8 cellular contexts compared by ENCODE assay signal in the genomic region with DNA sequence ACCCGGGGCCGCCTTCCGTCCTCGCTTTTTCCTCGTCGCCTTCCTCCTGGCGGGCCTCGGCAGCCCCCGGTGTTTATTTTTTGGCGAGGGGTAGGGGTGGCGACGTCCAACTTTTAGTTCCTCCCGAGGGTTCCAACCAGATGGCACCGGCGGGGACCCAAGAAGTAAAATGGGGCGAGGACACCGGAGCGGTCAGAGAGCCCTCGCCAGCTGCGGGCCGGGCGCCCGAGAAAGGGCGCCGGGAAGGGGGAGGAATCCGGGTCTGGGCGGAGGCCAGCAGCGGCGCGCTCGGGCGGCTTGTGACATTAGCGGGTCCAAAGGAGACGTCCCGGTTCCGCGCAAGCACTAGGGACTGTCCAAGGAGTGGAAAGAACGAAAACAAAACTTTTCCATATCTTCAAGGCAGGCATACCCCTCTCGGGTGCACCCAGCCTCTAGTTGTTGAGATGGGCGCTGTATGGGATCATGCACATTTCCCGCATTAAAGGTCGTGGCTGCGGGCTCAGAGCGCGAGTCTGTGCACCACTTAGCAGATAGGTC. TPM values are rescaled to one million over a fixed set of nuclear protein-coding genes. Genes with fewer than 3 reads are reported as not detected.
DNase-seq lines count a peak whose midpoint lies in the region; ATAC-seq, FAIRE-seq and TF ChIP-seq lines count a peak whose summit lies in the region.

No MANE protein-coding gene starts in this region.

- H3K4me1 ChIP-seq in kidney (ENCODE audit: control insufficient read depth in 1 of 2, insufficient read depth in 1 of 2, low read depth in 1 of 2, low read length in 2 of 2) (peaks cover 7 to 9% of the 10 kb centered on the region in 2 donors), small intestine (ENCODE audit: control insufficient read depth in 2 of 2, insufficient read depth in 1 of 2, low read depth in 1 of 2, low read length in 1 of 2) (peaks cover 6 to 12% of the 10 kb centered on the region in 2 donors)

- ATAC-seq in GM18868 (IDR thresholded peaks at IDR 0.05; ENCODE audit: unreplicated experiment), result peak; percentile 20
- peak; percentile 29 for ATAC-seq in HG03135 (IDR thresholded peaks at IDR 0.05; ENCODE audit: unreplicated experiment)
- no peak for ATAC-seq in GM21390 (IDR thresholded peaks at IDR 0.05; ENCODE audit: unreplicated experiment)

- H3K9me3 ChIP-seq in kidney (ENCODE audit: control insufficient read depth in 1 of 2, low read length in 2 of 2), result no peaks in the 10 kb centered on the region
- H3K9me3 ChIP-seq in small intestine (ENCODE audit: control insufficient read depth, low read depth), result no peaks in the 10 kb centered on the region

- H3K9ac ChIP-seq in kidney (ENCODE audit: low read length in 2 of 2), result peak overlapping the region; percentile 52 to 73

- 1% methylated on average over 45 of the region's 45 CpGs for WGBS in small intestine, 3 donors

- DNase-seq in AG08395 (ENCODE audit: low spot score), result peak; percentile 50
- peak; percentile 2 for DNase-seq in T-helper 9 cell
- DNase-seq in kidney, result peak; percentile 90
- peak; percentile 71 for DNase-seq in small intestine

- H3K4me3 ChIP-seq in kidney (ENCODE audit: low read length in 2 of 2) (peak overlapping the region; percentile 70 to 72), small intestine (ENCODE audit: low read depth in 1 of 2, low read length in 2 of 2) (peak overlapping the region; percentile 80 to 88)

- peak overlapping the region; percentile 72 for H3K27ac ChIP-seq in cingulate gyrus (ENCODE audit: low read depth, low read length)
- H3K27ac ChIP-seq in kidney (ENCODE audit: low read depth in 2 of 2, low read length in 2 of 2), result peak overlapping the region; percentile 87
- peak overlapping the region; percentile 96 to 98 for H3K27ac ChIP-seq in small intestine (ENCODE audit: low read depth in 1 of 2, low read length in 1 of 2)

- TF ChIP-seq CTCF in kidney (IDR thresholded peaks at IDR 0.05; ENCODE audit: borderline replicate concordance, extremely low read depth, insufficient read depth), result no peak

- H3K36me3 ChIP-seq in kidney (ENCODE audit: control insufficient read depth in 1 of 2, insufficient read depth in 2 of 2, low read length in 2 of 2), result no peaks in the 10 kb centered on the region
- H3K36me3 ChIP-seq in small intestine (ENCODE audit: control insufficient read depth in 2 of 2, insufficient read depth in 2 of 2, low read length in 2 of 2), result no peaks in the 10 kb centered on the region

- intact Hi-C loops in kidney (cut with DNase I), result no loop called here

- no peaks in the 10 kb centered on the region for H3K27me3 ChIP-seq in small intestine (ENCODE audit: control insufficient read depth in 2 of 2, insufficient read depth in 2 of 2, low read length in 2 of 2)

- FAIRE-seq in kidney (lab: Jason Lieb, UNC), result no peak
- no peak for FAIRE-seq in small intestine (lab: Jason Lieb, UNC)

RNA-seq across cellular contexts. Expression of a gene that starts 0.7 kb away (rescaled TPM):
- total RNA-seq in kidney, result 16.9 TPM
- polyA plus RNA-seq in kidney (ENCODE audit: insufficient read depth, low read depth, low replicate concordance), result 8.2 TPM
- polyA plus RNA-seq in small intestine, result 1 to 10 TPM; 2.2 to 4.2 (median 3.1) TPM

Comparison
In these comparisons a context has a peak if more than half of its experiments do, and no peak if none do; other contexts are left out.
1. DNase-seq: peak in every context shown above with its lines; median percentile 90 in kidney; 71 in small intestine; 50 in AG08395; 2 in T-helper 9 cell.